Comparison of ENCODE assay signal across 11 cellular contexts in genomic region chr9:108886608-108887271, GRCh38. TPM values are rescaled to one million over a fixed set of nuclear protein-coding genes. Genes with fewer than 3 reads are reported as not detected.
"Had no signal": no experiment of that assay in that cellular context is flagged by ENCODE, and none has a peak within 500 bp of the region (broad histone marks: within the 10 kb centered on the region; RNA-seq: fewer than 3 reads in every experiment).

No MANE protein-coding gene starts in this region.

RNA-seq across cellular contexts. Expression of gene ACTL7A, which starts 24.7 kb away (rescaled TPM):
- total RNA-seq: activated B cell treated with CpG ODN at 0.5 μM for 24 hours, cerebellum, dermis blood vessel endothelial cell, foreskin keratinocyte, omental fat pad, pulmonary artery endothelial cell, stomach, T-helper 17 cell, thoracic aorta, ureter had no signal
- polyA plus RNA-seq: esophagus, foreskin keratinocyte, stomach had no signal

RNA-seq across cellular contexts. Expression of gene ACTL7B, which starts 31.0 kb away (rescaled TPM):
- total RNA-seq: cerebellum, dermis blood vessel endothelial cell, foreskin keratinocyte, stomach, thoracic aorta had no signal
- polyA plus RNA-seq: foreskin keratinocyte, stomach had no signal
